In genomic region chr3:120454076-120454689, GRCh38 we compare ENCODE assay signal across 18 cellular contexts.
"Had no signal": no experiment of that assay in that cellular context is flagged by ENCODE, and none has a peak within 500 bp of the region (broad histone marks: within the 10 kb centered on the region; RNA-seq: fewer than 3 reads in every experiment).

No MANE protein-coding gene starts in this region.

- H2AFZ ChIP-seq: parathyroid adenoma had no signal

- ATAC-seq: esophagus mucosa; gastroesophageal sphincter; lower lobe of right lung; natural killer cell treated with Interleukin-12 subunit alpha and Interleukin-12 subunit beta and Interleukin-15 and Interleukin-18, amount 100 ng/mL, for 72 hours; right lobe of liver; stimulated activated memory B cell treated with anti-CD40 and anti-IgM and Interleukin-4, amounts not matched to agents 10 μg/mL and 1 μg/mL and 100 μg/mL, for 72 hours; upper lobe of right lung had no signal

- H3K4me3 ChIP-seq: gastroesophageal sphincter, left ventricle myocardium inferior, lower lobe of right lung, prostate gland, right lobe of liver, spleen, tibial artery, upper lobe of right lung, vagina had no signal

- H3K9me3 ChIP-seq: gastroesophageal sphincter, left ventricle myocardium inferior, lower lobe of right lung, prostate gland, right lobe of liver, tibial artery, upper lobe of right lung, vagina had no signal

- H3K9ac ChIP-seq: parathyroid adenoma had no signal

- H3K79me2 ChIP-seq: parathyroid adenoma had no signal

- DNase-seq: effector memory CD4-positive, alpha-beta T cell; glutamatergic neuron; left ventricle myocardium inferior; lower lobe of right lung; right lobe of liver; spleen; stimulated activated CD4-positive, alpha-beta T cell treated with anti-CD3 and anti-CD28 coated beads, Interleukin-15, amount 100 ng/mL, for 24 hours; stimulated activated CD4-positive, alpha-beta T cell treated with anti-CD3 and anti-CD28 coated beads, Interleukin-1b, Interleukin-23, amount 100 ng/mL, for 48 hours; stimulated activated CD4-positive, alpha-beta T cell treated with anti-CD3 and anti-CD28 coated beads, Interleukin-4, amount 100 ng/mL, for 24 hours; tibial artery; upper lobe of right lung had no signal

- H3K27ac ChIP-seq: gastroesophageal sphincter, left ventricle myocardium inferior, lower lobe of right lung, parathyroid adenoma, prostate gland, right lobe of liver, spleen, tibial artery, upper lobe of right lung, vagina had no signal

- H3K27me3 ChIP-seq: gastroesophageal sphincter, right lobe of liver, tibial artery, upper lobe of right lung, vagina had no signal

- H3K36me3 ChIP-seq: gastroesophageal sphincter, left ventricle myocardium inferior, lower lobe of right lung, prostate gland, right lobe of liver, spleen, tibial artery, upper lobe of right lung, vagina had no signal

- H3K4me1 ChIP-seq: prostate gland, right lobe of liver, upper lobe of right lung had no signal
